In the genomic region with DNA sequence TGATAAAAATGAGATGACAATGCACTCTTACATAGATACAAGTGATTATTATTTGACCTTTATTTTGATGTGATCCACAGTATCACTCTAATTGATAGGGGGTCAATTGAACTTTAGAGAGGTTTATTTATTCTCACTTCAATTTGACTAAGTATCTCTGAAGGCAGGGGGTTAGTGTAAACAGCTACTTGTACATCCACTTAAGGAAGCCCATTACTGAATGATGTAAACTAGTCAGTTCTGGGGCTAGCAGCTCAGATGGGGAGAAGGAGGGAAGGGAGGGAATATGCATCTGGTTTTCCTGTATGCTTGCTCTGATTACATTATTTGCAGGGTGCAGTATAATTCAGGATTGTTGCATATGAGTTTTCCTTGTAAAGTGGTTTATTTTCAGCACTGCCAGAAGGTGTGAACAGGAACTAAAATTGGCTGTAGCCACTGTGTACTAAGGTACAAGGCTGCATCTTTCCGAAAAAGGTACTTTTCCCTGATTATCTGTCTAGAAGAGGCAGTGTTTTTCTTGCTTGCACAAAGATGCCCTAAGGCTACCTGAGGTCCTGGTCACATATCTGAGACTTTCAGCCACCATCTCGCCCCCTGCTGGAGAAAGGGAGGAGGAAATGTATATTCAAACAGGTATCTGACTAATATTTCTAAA, we compare ENCODE assay signal across 2 cellular contexts.
TF ChIP-seq lines count a peak whose summit lies in the region.

No MANE protein-coding gene starts in this region.

TF ChIP-seq in Ishikawa, 13 proteins besides CTCF, POLR2A, EP300 and RAD21 (continued from another document):
- TF ChIP-seq, protein P1, sequence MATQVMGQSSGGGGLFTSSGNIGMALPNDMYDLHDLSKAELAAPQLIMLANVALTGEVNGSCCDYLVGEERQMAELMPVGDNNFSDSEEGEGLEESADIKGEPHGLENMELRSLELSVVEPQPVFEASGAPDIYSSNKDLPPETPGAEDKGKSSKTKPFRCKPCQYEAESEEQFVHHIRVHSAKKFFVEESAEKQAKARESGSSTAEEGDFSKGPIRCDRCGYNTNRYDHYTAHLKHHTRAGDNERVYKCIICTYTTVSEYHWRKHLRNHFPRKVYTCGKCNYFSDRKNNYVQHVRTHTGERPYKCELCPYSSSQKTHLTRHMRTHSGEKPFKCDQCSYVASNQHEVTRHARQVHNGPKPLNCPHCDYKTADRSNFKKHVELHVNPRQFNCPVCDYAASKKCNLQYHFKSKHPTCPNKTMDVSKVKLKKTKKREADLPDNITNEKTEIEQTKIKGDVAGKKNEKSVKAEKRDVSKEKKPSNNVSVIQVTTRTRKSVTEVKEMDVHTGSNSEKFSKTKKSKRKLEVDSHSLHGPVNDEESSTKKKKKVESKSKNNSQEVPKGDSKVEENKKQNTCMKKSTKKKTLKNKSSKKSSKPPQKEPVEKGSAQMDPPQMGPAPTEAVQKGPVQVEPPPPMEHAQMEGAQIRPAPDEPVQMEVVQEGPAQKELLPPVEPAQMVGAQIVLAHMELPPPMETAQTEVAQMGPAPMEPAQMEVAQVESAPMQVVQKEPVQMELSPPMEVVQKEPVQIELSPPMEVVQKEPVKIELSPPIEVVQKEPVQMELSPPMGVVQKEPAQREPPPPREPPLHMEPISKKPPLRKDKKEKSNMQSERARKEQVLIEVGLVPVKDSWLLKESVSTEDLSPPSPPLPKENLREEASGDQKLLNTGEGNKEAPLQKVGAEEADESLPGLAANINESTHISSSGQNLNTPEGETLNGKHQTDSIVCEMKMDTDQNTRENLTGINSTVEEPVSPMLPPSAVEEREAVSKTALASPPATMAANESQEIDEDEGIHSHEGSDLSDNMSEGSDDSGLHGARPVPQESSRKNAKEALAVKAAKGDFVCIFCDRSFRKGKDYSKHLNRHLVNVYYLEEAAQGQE (IDR thresholded peaks at IDR 0.05; ENCODE audit: low read depth): no peak
- TF ChIP-seq EGR1 (IDR thresholded peaks at IDR 0.05): no peak
TF ChIP-seq in Ishikawa: peak in this region for 0.

TF ChIP-seq in WTC11, 78 proteins besides CTCF, POLR2A, EP300 and RAD21 (continued from another document):
- TF ChIP-seq, protein P2, sequence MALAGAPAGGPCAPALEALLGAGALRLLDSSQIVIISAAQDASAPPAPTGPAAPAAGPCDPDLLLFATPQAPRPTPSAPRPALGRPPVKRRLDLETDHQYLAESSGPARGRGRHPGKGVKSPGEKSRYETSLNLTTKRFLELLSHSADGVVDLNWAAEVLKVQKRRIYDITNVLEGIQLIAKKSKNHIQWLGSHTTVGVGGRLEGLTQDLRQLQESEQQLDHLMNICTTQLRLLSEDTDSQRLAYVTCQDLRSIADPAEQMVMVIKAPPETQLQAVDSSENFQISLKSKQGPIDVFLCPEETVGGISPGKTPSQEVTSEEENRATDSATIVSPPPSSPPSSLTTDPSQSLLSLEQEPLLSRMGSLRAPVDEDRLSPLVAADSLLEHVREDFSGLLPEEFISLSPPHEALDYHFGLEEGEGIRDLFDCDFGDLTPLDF (CRISPR knock-in tag; IDR thresholded peaks at IDR 0.05): no peak
- TF ChIP-seq GRHL2 (CRISPR knock-in tag; IDR thresholded peaks at IDR 0.05; ENCODE audit: insufficient replicate concordance, severe bottlenecking) (no peak), ZNF219 (CRISPR knock-in tag; IDR thresholded peaks at IDR 0.05; ENCODE audit: borderline replicate concordance) (no peak), CBFB (CRISPR knock-in tag; IDR thresholded peaks at IDR 0.05; ENCODE audit: low read depth) (no peak), SMAD4 (CRISPR knock-in tag; IDR thresholded peaks at IDR 0.05) (no peak), RORB (CRISPR knock-in tag; IDR thresholded peaks at IDR 0.05) (no peak)
- TF ChIP-seq, protein P3, sequence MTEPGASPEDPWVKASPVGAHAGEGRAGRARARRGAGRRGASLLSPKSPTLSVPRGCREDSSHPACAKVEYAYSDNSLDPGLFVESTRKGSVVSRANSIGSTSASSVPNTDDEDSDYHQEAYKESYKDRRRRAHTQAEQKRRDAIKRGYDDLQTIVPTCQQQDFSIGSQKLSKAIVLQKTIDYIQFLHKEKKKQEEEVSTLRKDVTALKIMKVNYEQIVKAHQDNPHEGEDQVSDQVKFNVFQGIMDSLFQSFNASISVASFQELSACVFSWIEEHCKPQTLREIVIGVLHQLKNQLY (CRISPR knock-in tag; IDR thresholded peaks at IDR 0.05): no peak
- TF ChIP-seq, protein P4, sequence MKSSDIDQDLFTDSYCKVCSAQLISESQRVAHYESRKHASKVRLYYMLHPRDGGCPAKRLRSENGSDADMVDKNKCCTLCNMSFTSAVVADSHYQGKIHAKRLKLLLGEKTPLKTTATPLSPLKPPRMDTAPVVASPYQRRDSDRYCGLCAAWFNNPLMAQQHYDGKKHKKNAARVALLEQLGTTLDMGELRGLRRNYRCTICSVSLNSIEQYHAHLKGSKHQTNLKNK (CRISPR knock-in tag; IDR thresholded peaks at IDR 0.05): no peak
- TF ChIP-seq, protein P5, sequence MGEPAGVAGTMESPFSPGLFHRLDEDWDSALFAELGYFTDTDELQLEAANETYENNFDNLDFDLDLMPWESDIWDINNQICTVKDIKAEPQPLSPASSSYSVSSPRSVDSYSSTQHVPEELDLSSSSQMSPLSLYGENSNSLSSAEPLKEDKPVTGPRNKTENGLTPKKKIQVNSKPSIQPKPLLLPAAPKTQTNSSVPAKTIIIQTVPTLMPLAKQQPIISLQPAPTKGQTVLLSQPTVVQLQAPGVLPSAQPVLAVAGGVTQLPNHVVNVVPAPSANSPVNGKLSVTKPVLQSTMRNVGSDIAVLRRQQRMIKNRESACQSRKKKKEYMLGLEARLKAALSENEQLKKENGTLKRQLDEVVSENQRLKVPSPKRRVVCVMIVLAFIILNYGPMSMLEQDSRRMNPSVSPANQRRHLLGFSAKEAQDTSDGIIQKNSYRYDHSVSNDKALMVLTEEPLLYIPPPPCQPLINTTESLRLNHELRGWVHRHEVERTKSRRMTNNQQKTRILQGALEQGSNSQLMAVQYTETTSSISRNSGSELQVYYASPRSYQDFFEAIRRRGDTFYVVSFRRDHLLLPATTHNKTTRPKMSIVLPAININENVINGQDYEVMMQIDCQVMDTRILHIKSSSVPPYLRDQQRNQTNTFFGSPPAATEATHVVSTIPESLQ (CRISPR knock-in tag; IDR thresholded peaks at IDR 0.05): no peak
